In genomic region chrX:67426946-67427345, GRCh38 we compare ENCODE assay signal across 22 cellular contexts.
"Had no signal": no experiment of that assay in that cellular context is flagged by ENCODE, and none has a peak within 500 bp of the region (broad histone marks: within the 10 kb centered on the region; RNA-seq: fewer than 3 reads in every experiment).

No MANE protein-coding gene starts in this region.

- H3K4me3 ChIP-seq: coronary artery, dorsolateral prefrontal cortex, esophagus muscularis mucosa, heart right ventricle, left lung, lower lobe of right lung had no signal

- H3K36me3 ChIP-seq: esophagus muscularis mucosa, heart right ventricle, left lung, lower lobe of right lung had no signal

- H3K27me3 ChIP-seq: esophagus muscularis mucosa, foreskin keratinocyte, heart right ventricle, left lung had no signal

- H3K9me3 ChIP-seq: lower lobe of right lung had no signal

- H3K27ac ChIP-seq: coronary artery, dorsolateral prefrontal cortex, esophagus muscularis mucosa, foreskin keratinocyte, heart right ventricle, left lung, lower lobe of right lung had no signal

- H3K4me1 ChIP-seq: esophagus muscularis mucosa, foreskin keratinocyte, heart right ventricle, left lung, lower lobe of right lung had no signal

- DNase-seq: dermis blood vessel endothelial cell; dorsolateral prefrontal cortex; effector CD4-positive, alpha-beta T cell; effector memory CD4-positive, alpha-beta T cell; foreskin keratinocyte; glutamatergic neuron; head of caudate nucleus; heart right ventricle; hypothalamus; immature natural killer cell; left cardiac atrium; left lung; left ventricle myocardium superior; lower lobe of right lung; mesenchymal stem cell; midbrain had no signal

- H3K27ac Mint-ChIP-seq: immature natural killer cell had no signal

- H3K4me3 Mint-ChIP-seq: immature natural killer cell had no signal

- FAIRE-seq: colon, endothelial cell of umbilical vein, frontal cortex, keratinocyte had no signal

- H3K4me1 Mint-ChIP-seq: immature natural killer cell had no signal

- ATAC-seq: foreskin keratinocyte, heart right ventricle, left cardiac atrium, left lung, left ventricle myocardium superior, lower lobe of right lung had no signal
